Comparison of ENCODE assay signal across 10 cellular contexts in the genomic region with DNA sequence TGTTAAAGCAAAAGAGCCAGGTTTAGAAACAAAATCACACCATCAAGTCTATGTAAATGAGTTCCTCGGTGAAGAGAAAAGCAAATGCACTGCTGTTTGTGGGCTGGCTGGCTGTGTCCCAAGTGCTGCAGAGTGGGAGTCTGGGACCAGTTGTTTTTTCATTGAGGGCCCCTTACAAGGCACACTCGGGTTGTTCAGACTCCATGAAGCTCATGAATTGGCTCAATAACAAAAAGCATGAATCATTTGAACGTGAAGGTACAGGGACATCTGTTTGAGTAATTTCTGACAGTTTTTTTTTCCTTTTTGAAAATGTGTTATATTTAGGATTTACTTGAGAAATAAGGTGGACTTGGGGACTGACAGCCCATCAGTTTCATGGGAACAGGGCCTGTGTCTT. TPM values are rescaled to one million over a fixed set of nuclear protein-coding genes. Genes with fewer than 3 reads are reported as not detected.
DNase-seq lines count a peak whose midpoint lies in the region; ATAC-seq and TF ChIP-seq lines count a peak whose summit lies in the region.
"Had no signal": no experiment of that assay in that cellular context is flagged by ENCODE, and none has a peak within 500 bp of the region (broad histone marks: within the 10 kb centered on the region; RNA-seq: fewer than 3 reads in every experiment).

No MANE protein-coding gene starts in this region.

- no peak for TF ChIP-seq POLR2A in vagina (IDR thresholded peaks at IDR 0.05)

- intact Hi-C loops in vagina (cut with DNase I) = no loop called here

- no peaks in the 10 kb centered on the region for H3K27me3 Mint-ChIP-seq in stimulated activated naive CD8-positive, alpha-beta T cell treated with anti-CD3 and anti-CD28 coated beads, Interleukin-15, amount 100 ng/mL, for 72 hours

- TF ChIP-seq CTCF in lung (IDR thresholded peaks at IDR 0.05; ENCODE audit: control extremely low read depth, extremely low read depth) (no peak), vagina (IDR thresholded peaks at IDR 0.05) (no peak)

- no peaks in the 10 kb centered on the region for H3K27me3 ChIP-seq in lung (ENCODE audit: control insufficient read depth, insufficient read depth)
- H3K27me3 ChIP-seq in vagina = no peaks in the 10 kb centered on the region

- H3K27ac ChIP-seq in lung (ENCODE audit: low read depth in 1 of 2, low read length in 1 of 2) (peak overlapping the region; percentile 40 to 66), vagina (peak overlapping the region; percentile 23)

- H3K9me3 ChIP-seq in lung (ENCODE audit: control insufficient read depth in 2 of 2, insufficient read depth in 1 of 2, low read length in 1 of 2) (no peaks in the 10 kb centered on the region), vagina (no peaks in the 10 kb centered on the region)

- H3K4me3 Mint-ChIP-seq in stimulated activated naive CD8-positive, alpha-beta T cell treated with anti-CD3 and anti-CD28 coated beads, Interleukin-15, amount 100 ng/mL, for 72 hours = no peak overlapping the region
- H3K4me3 Mint-ChIP-seq: immature natural killer cell had no signal

- H3K27ac Mint-ChIP-seq in stimulated activated naive CD8-positive, alpha-beta T cell treated with anti-CD3 and anti-CD28 coated beads, Interleukin-15, amount 100 ng/mL, for 72 hours = no peak overlapping the region

- no peak for DNase-seq in stimulated activated naive CD8-positive, alpha-beta T cell treated with anti-CD3 and anti-CD28 coated beads, Interleukin-15, Interleukin-2, amounts not matched to agents 100 U/mL and 50 U/mL, for 24 hours
- no peak for DNase-seq in stimulated activated naive CD8-positive, alpha-beta T cell treated with anti-CD3 and anti-CD28 coated beads, Interleukin-15, amount 100 ng/mL, for 72 hours
- DNase-seq in astrocyte of the hippocampus (ENCODE audit: low read depth, low spot score) (peak; percentile 70), lung (ENCODE audit: low spot score) (no peak), vagina (ENCODE audit: extremely low spot score in 2 of 2) (no peak), putamen (ENCODE audit: low spot score) (no peak)
- no peak for DNase-seq in stimulated activated CD4-positive, alpha-beta T cell treated with anti-CD3 and anti-CD28 coated beads, Interleukin-4, amount 100 ng/mL, for 24 hours
- DNase-seq: activated CD4-positive, alpha-beta T cell treated with anti-CD3 and anti-CD28 coated beads, Interleukin-2, amount 50 U/mL, for 4 hours; immature natural killer cell had no signal

- peaks cover 63% of the 10 kb centered on the region for H3K4me1 Mint-ChIP-seq in stimulated activated naive CD8-positive, alpha-beta T cell treated with anti-CD3 and anti-CD28 coated beads, Interleukin-15, amount 100 ng/mL, for 72 hours

- ATAC-seq in stimulated activated naive CD8-positive, alpha-beta T cell treated with anti-CD3 and anti-CD28 coated beads, Interleukin-15, Interleukin-2, amounts not matched to agents 100 U/mL and 50 U/mL, for 24 hours = peak; percentile 21
- ATAC-seq in stimulated activated naive CD8-positive, alpha-beta T cell treated with anti-CD3 and anti-CD28 coated beads, Interleukin-15, amount 100 ng/mL, for 72 hours = no peak
- ATAC-seq in lung (ENCODE audit: insufficient read depth, low FRiP score) = no peak
- ATAC-seq in GM19467 (IDR thresholded peaks at IDR 0.05; ENCODE audit: unreplicated experiment) = no peak

- WGBS in lung, 2 donors = 25 to 42% methylated on average over 3 of the region's 3 CpGs

- H3K9me3 Mint-ChIP-seq in stimulated activated naive CD8-positive, alpha-beta T cell treated with anti-CD3 and anti-CD28 coated beads, Interleukin-15, amount 100 ng/mL, for 72 hours = peaks cover 13 to 27% of the 10 kb centered on the region in 2 donors
- H3K9me3 Mint-ChIP-seq: immature natural killer cell had no signal

- H3K4me1 ChIP-seq in lung (ENCODE audit: control insufficient read depth in 2 of 2, insufficient read depth in 2 of 2, low read length in 2 of 2) = peaks cover 20 to 24% of the 10 kb centered on the region in 2 donors
- peaks cover 44% of the 10 kb centered on the region for H3K4me1 ChIP-seq in vagina

- H3K36me3 ChIP-seq in lung (ENCODE audit: control insufficient read depth in 2 of 2, insufficient read depth in 2 of 2, low read length in 2 of 2) (no peaks in the 10 kb centered on the region), vagina (no peaks in the 10 kb centered on the region)

- no peak overlapping the region for H3K4me3 ChIP-seq in lung
- H3K4me3 ChIP-seq in vagina = no peak overlapping the region

RNA-seq across cellular contexts. Expression of a gene that starts 28.0 kb away (rescaled TPM):
- total RNA-seq in lung (10 to 100 TPM; 42.7 to 43.1 TPM), vagina (16.5 TPM)
- polyA plus RNA-seq in lung = 10 to 100 TPM; 18.5 to 37.9 TPM

RNA-seq across cellular contexts. Expression of a gene that starts 56.8 kb away (rescaled TPM):
- total RNA-seq in lung (100 to 1,000 TPM in 1 of 2 donors, 10 to 100 TPM in 1; 99.9 to 118 TPM), vagina (83.2 TPM)
- 100 to 1,000 TPM in 1 of 2 donors, 10 to 100 TPM in 1; 84.1 to 155 TPM for polyA plus RNA-seq in lung
